ENCODE assay signal across 8 cellular contexts in genomic region chr18:12904012-12904516, GRCh38. TPM values are rescaled to one million over a fixed set of nuclear protein-coding genes. Genes with fewer than 3 reads are reported as not detected.
DNase-seq lines count a peak whose midpoint lies in the region; ATAC-seq and TF ChIP-seq lines count a peak whose summit lies in the region.

No MANE protein-coding gene starts in this region.

- H2AFZ ChIP-seq in DND-41 (ENCODE audit: low read depth, low read length) = peak overlapping the region; percentile 62

- H3K9ac ChIP-seq in DND-41 (ENCODE audit: low read depth, low read length) = no peak overlapping the region; the same call in 1 of the 2 replicates

- peak overlapping the region; percentile 70 for H3K27ac Mint-ChIP-seq in T-helper 17 cell
- peak overlapping the region; percentile 48 for H3K27ac Mint-ChIP-seq in activated naive CD8-positive, alpha-beta T cell treated with anti-CD3 and anti-CD28 coated beads, Interleukin-2, amount 50 U/mL, for 24 hours

- intact Hi-C loops in thyroid gland (cut with DNase I) = no loop called here

- WGBS in thyroid gland, 2 donors = 77 to 82% methylated on average over 8 of the region's 8 CpGs

- H3K4me2 ChIP-seq in DND-41 (ENCODE audit: insufficient read depth, low read length) = peak overlapping the region; percentile 23; the same call in 1 of the 2 replicates

- H3K4me3 ChIP-seq in DND-41 (ENCODE audit: low read depth in 1 of 2, low read length in 2 of 2) (no peak overlapping the region), thyroid gland (replicated peaks in 1 of 3) (no peak overlapping the region)

- H3K4me1 Mint-ChIP-seq in T-helper 17 cell = peaks cover 4% of the 10 kb centered on the region
- peaks cover 8% of the 10 kb centered on the region for H3K4me1 Mint-ChIP-seq in activated naive CD8-positive, alpha-beta T cell treated with anti-CD3 and anti-CD28 coated beads, Interleukin-2, amount 50 U/mL, for 24 hours

- peak overlapping the region; percentile 77 for H3K4me3 Mint-ChIP-seq in T-helper 17 cell
- peak overlapping the region; percentile 30 for H3K4me3 Mint-ChIP-seq in activated naive CD8-positive, alpha-beta T cell treated with anti-CD3 and anti-CD28 coated beads, Interleukin-2, amount 50 U/mL, for 24 hours

- ATAC-seq in DND-41 (ENCODE audit: insufficient read depth, low read depth) (peak; percentile 83), T-helper 17 cell (peak; percentile 55), omental fat pad (ENCODE audit: low FRiP score) (peak; percentile 66), HG03095 (IDR thresholded peaks at IDR 0.05; ENCODE audit: unreplicated experiment) (no peak)
- peak; percentile 20 for ATAC-seq in activated naive CD8-positive, alpha-beta T cell treated with anti-CD3 and anti-CD28 coated beads, Interleukin-2, amount 50 U/mL, for 24 hours

- H3K4me1 ChIP-seq in DND-41 (ENCODE audit: insufficient read depth, low read length) (peaks cover 10% of the 10 kb centered on the region), thyroid gland (peaks cover 11 to 20% of the 10 kb centered on the region in 2 donors)

- no peak for TF ChIP-seq POLR2A in thyroid gland (IDR thresholded peaks at IDR 0.05)

- TF ChIP-seq CTCF in DND-41 (IDR thresholded peaks at IDR 0.05; ENCODE audit: borderline replicate concordance, extremely low read depth, low read length, poor library complexity, severe bottlenecking) = no peak
- no peak for TF ChIP-seq CTCF in omental fat pad (IDR thresholded peaks at IDR 0.05)
- no peak for TF ChIP-seq CTCF in thyroid gland (IDR thresholded peaks at IDR 0.05)

- no peaks in the 10 kb centered on the region for H4K20me1 ChIP-seq in DND-41 (ENCODE audit: insufficient read depth, low read length)

- no peaks in the 10 kb centered on the region for H3K9me3 Mint-ChIP-seq in activated naive CD8-positive, alpha-beta T cell treated with anti-CD3 and anti-CD28 coated beads, Interleukin-2, amount 50 U/mL, for 24 hours

- H3K36me3 ChIP-seq in DND-41 (ENCODE audit: insufficient read depth, low read length) = no peaks in the 10 kb centered on the region
- H3K36me3 ChIP-seq in thyroid gland = no peaks in the 10 kb centered on the region

- DNase-seq in DND-41 = peak; percentile 82
- DNase-seq in T-helper 17 cell = no peak
- DNase-seq in activated naive CD8-positive, alpha-beta T cell treated with anti-CD3 and anti-CD28 coated beads, Interleukin-2, amount 50 U/mL, for 24 hours = peak; percentile 48
- no peak for DNase-seq in omental fat pad (ENCODE audit: low spot score)
- no peak for DNase-seq in thyroid gland
- DNase-seq in amygdala (lab: John Stamatoyannopoulos, UW) = no peak
- no peak for DNase-seq in hippocampal formation (lab: John Stamatoyannopoulos, UW)

- H3K27ac ChIP-seq in DND-41 (ENCODE audit: low read length) = peak overlapping the region; percentile 60
- no peak overlapping the region for H3K27ac ChIP-seq in thyroid gland

- no peaks in the 10 kb centered on the region for H3K36me3 Mint-ChIP-seq in T-helper 17 cell (ENCODE audit: low read depth)
- H3K36me3 Mint-ChIP-seq in activated naive CD8-positive, alpha-beta T cell treated with anti-CD3 and anti-CD28 coated beads, Interleukin-2, amount 50 U/mL, for 24 hours (ENCODE audit: low read depth) = no peaks in the 10 kb centered on the region

- no peaks in the 10 kb centered on the region for H3K27me3 Mint-ChIP-seq in T-helper 17 cell
- H3K27me3 Mint-ChIP-seq in activated naive CD8-positive, alpha-beta T cell treated with anti-CD3 and anti-CD28 coated beads, Interleukin-2, amount 50 U/mL, for 24 hours = no peaks in the 10 kb centered on the region

- H3K79me2 ChIP-seq in DND-41 (ENCODE audit: insufficient read depth, low read length) = no peaks in the 10 kb centered on the region

- H3K27me3 ChIP-seq in DND-41 (ENCODE audit: insufficient read depth, low read length, poor library complexity) (no peaks in the 10 kb centered on the region), thyroid gland (no peaks in the 10 kb centered on the region)

- H3K9me3 ChIP-seq in DND-41 (ENCODE audit: insufficient read depth, low read length, severe bottlenecking) (no peaks in the 10 kb centered on the region), T-helper 17 cell (ENCODE audit: control insufficient read depth, low read length, poor library complexity, severe bottlenecking) (no peaks in the 10 kb centered on the region), thyroid gland (no peaks in the 10 kb centered on the region)

RNA-seq across cellular contexts. Expression of gene PTPN2, which starts 20.0 kb away (rescaled TPM):
- total RNA-seq in T-helper 17 cell (10 to 100 TPM; 72.8 to 74.8 TPM), omental fat pad (10 to 100 TPM; 27.2 to 97.9 (median 39.9) TPM), thyroid gland (10 to 100 TPM; 33.1 to 45.3 (median 37.7) TPM)

RNA-seq across cellular contexts. Expression of gene SEH1L, which starts 43.7 kb away (rescaled TPM):
- total RNA-seq in T-helper 17 cell (10 to 100 TPM; 32.4 to 35.9 TPM), omental fat pad (100 to 1,000 TPM in 1 of 4 donors, 10 to 100 TPM in 3; 28.4 to 102 (median 48.6) TPM), thyroid gland (10 to 100 TPM; 26.8 to 48.6 (median 34.9) TPM)

Comparison
In these comparisons a context has a peak if more than half of its experiments do, and no peak if none do; other contexts are left out.
1. DNase-seq: peak in DND-41 (single experiment) and activated naive CD8-positive, alpha-beta T cell treated with anti-CD3 and anti-CD28 coated beads, Interleukin-2, amount 50 U/mL, for 24 hours (single experiment); none in T-helper 17 cell (0 of 3), omental fat pad (single experiment), thyroid gland (0 of 2), amygdala (0 of 56) and hippocampal formation (0 of 2).